In genomic region chr20:50172347-50173013, GRCh38 we compare ENCODE assay signal across 1 cellular context.
A peak's percentile ranks its signal among the peaks of the same experiment; 100 is the strongest.
TF ChIP-seq lines count a peak whose summit lies in the region.

No MANE protein-coding gene starts in this region.

TF ChIP-seq in HepG2, 621 proteins besides CTCF, POLR2A, EP300 and RAD21 (continued from another document and continues in another):
- TF ChIP-seq CEBPZ (IDR thresholded peaks at IDR 0.05; ENCODE audit: low read length) (no peak), ZNF709 (CRISPR knock-in tag; IDR thresholded peaks at IDR 0.05) (peak; percentile 84), ATRX (CRISPR knock-in tag; IDR thresholded peaks at IDR 0.05; ENCODE audit: borderline replicate concordance) (no peak; the same call in 1 of the 2 replicates), ELF1 (CRISPR knock-in tag; IDR thresholded peaks at IDR 0.05) (peak; percentile 66), TERF1 (CRISPR knock-in tag; IDR thresholded peaks at IDR 0.05) (peak; percentile 83; the same call in 1 of the 2 replicates), KLF11 (CRISPR knock-in tag; IDR thresholded peaks at IDR 0.05) (peak; percentile 91), HINFP (CRISPR knock-in tag; IDR thresholded peaks at IDR 0.05; ENCODE audit: low read depth) (peak; percentile 25; the same call in 1 of the 2 replicates), ZNF674 (CRISPR knock-in tag; IDR thresholded peaks at IDR 0.05; ENCODE audit: low read depth) (no peak), HES4 (CRISPR knock-in tag; IDR thresholded peaks at IDR 0.05; ENCODE audit: borderline replicate concordance) (no peak; the same call in none of the 2 replicates), ZNF761 (CRISPR knock-in tag; conservative IDR thresholded peaks at IDR 0.05) (peak; percentile 97), MXD1 (CRISPR knock-in tag; IDR thresholded peaks at IDR 0.05) (peak; percentile 83; the same call in 1 of the 2 replicates), ZNF362 (CRISPR knock-in tag; IDR thresholded peaks at IDR 0.05; ENCODE audit: borderline replicate concordance) (0 out of 2 replicates have a peak, but pooled peaks have one; percentile 65), ZNF678 (CRISPR knock-in tag; IDR thresholded peaks at IDR 0.05) (peak; percentile 96), ZNF407 (CRISPR knock-in tag; IDR thresholded peaks at IDR 0.05; ENCODE audit: not compliant biosample characterization) (peak; percentile 97), MIER3 (CRISPR knock-in tag; IDR thresholded peaks at IDR 0.05; ENCODE audit: borderline replicate concordance) (peak; percentile 13; the same call in 1 of the 2 replicates), ZFP36L2 (CRISPR knock-in tag; IDR thresholded peaks at IDR 0.05) (no peak), MEIS1 (CRISPR knock-in tag; IDR thresholded peaks at IDR 0.05; ENCODE audit: borderline replicate concordance) (peak; percentile 93), ZSCAN20 (CRISPR knock-in tag; IDR thresholded peaks at IDR 0.05; ENCODE audit: borderline replicate concordance) (peak; percentile 97), ZNF331 (CRISPR knock-in tag; IDR thresholded peaks at IDR 0.05) (peak; percentile 57), GTF2F1 (IDR thresholded peaks at IDR 0.05; ENCODE audit: low read length) (no peak; the same call in 1 of the 2 replicates), SAP130 (CRISPR knock-in tag; IDR thresholded peaks at IDR 0.05; ENCODE audit: low read depth) (peak; percentile 98), MXD3 (CRISPR knock-in tag; IDR thresholded peaks at IDR 0.05) (peak; percentile 97), ZNF766 (CRISPR knock-in tag; IDR thresholded peaks at IDR 0.05; ENCODE audit: borderline replicate concordance) (peak; percentile 88; the same call in 1 of the 2 replicates), RBFOX2 (IDR thresholded peaks at IDR 0.05; ENCODE audit: low read depth, low read length) (peak; percentile 87), RFXAP (CRISPR knock-in tag; IDR thresholded peaks at IDR 0.05; ENCODE audit: borderline replicate concordance) (peak; percentile 93), TBX2 (CRISPR knock-in tag; IDR thresholded peaks at IDR 0.05; ENCODE audit: borderline replicate concordance) (peak; percentile 92), ARHGAP35 (CRISPR knock-in tag; IDR thresholded peaks at IDR 0.05; ENCODE audit: borderline replicate concordance) (peak; percentile 84; the same call in 1 of the 2 replicates), NFKBIZ (CRISPR knock-in tag; IDR thresholded peaks at IDR 0.05) (peak; percentile 54), HMGXB3 (CRISPR knock-in tag; IDR thresholded peaks at IDR 0.05; ENCODE audit: borderline replicate concordance) (peak; percentile 71; the same call in 1 of the 2 replicates), PAF1 (CRISPR knock-in tag; IDR thresholded peaks at IDR 0.05) (no peak), MBD4 (IDR thresholded peaks at IDR 0.05; ENCODE audit: borderline replicate concordance, low read length) (no peak), ZKSCAN8 (CRISPR knock-in tag; IDR thresholded peaks at IDR 0.05; ENCODE audit: borderline replicate concordance) (peak; percentile 87), IKZF5 (CRISPR knock-in tag; IDR thresholded peaks at IDR 0.05) (peak; percentile 90), TAF1 (CRISPR knock-in tag; IDR thresholded peaks at IDR 0.05) (peak; percentile 93), RBAK (CRISPR knock-in tag; IDR thresholded peaks at IDR 0.05) (no peak; the same call in 1 of the 2 replicates), ZEB1 (IDR thresholded peaks at IDR 0.05; ENCODE audit: insufficient replicate concordance, low read depth) (no peak), DR1 (CRISPR knock-in tag; IDR thresholded peaks at IDR 0.05) (peak; percentile 91), FOXA3 (CRISPR knock-in tag; IDR thresholded peaks at IDR 0.05) (peak; percentile 60)
